8 cellular contexts compared by ENCODE assay signal in the genomic region with DNA sequence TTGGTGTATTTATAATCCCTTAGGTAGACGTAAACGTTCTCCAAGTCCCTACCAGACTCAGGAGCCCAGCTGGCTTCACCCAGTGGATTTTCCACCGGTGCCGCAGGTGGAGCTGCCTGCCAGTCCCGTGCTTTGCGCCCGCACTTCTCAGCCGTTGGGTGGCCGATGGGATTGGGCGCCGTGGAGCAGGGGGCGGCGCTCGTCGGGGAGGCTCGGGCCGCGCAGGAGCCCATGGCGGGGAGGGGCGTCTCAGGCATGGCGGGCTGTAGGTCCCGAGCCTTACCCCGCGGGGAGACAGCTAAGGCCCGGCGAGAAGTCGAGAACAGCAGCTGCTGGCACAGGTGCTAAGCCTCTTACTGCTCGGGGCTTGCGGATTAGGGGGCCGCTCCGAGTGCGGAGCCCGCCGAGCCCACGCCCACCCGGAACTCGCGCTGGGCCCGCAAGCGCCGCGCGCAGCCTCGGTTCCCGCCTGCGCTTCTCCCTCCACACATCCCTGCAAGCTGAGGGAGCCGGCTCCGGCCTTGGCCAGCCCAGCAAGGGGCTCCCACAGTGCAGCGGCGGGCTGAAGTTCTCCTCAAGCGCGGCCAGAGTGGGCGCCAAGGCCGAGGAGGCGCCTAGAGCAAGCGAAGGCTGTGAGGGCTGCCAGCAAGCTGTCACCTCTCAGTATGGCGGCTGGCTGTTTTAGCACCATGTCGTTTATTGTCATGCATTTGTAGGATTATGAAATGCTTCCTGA. TPM values are rescaled to one million over a fixed set of nuclear protein-coding genes. Genes with fewer than 3 reads are reported as not detected.
DNase-seq lines count a peak whose midpoint lies in the region; ATAC-seq, FAIRE-seq and TF ChIP-seq lines count a peak whose summit lies in the region.

No MANE protein-coding gene starts in this region.

- no peak for FAIRE-seq in keratinocyte (lab: Jason Lieb, UNC)

- 0 out of 2 replicates have a peak, but pooled peaks have one; percentile 8 for TF ChIP-seq CTCF in WERI-Rb-1 (IDR thresholded peaks at IDR 0.05; ENCODE audit: low read depth, low read length)
- TF ChIP-seq CTCF in breast epithelium (IDR thresholded peaks at IDR 0.05), result no peak
- no peak for TF ChIP-seq CTCF in keratinocyte (optimal IDR thresholded peaks at IDR 0.05 in 1 of 3, IDR thresholded peaks at IDR 0.05 in 1 of 3, conservative IDR thresholded peaks at IDR 0.05 in 1 of 3; ENCODE audit: extremely low read depth in 1 of 3, insufficient read depth in 2 of 3, low read length in 3 of 3)

- peak overlapping the region; percentile 78 for H2AFZ ChIP-seq in keratinocyte (ENCODE audit: control insufficient read depth, low read length)

- dilution Hi-C loops in keratinocyte (cut with MboI; ENCODE audit: extremely low pct_ligation_motif_present, low sequenced_read_pairs), result no loop called here

- intact Hi-C loops in breast epithelium (cut with DNase I; ENCODE audit: low total_unique reads), result no loop called here

- H3K9me3 ChIP-seq in WERI-Rb-1 (ENCODE audit: severe bottlenecking) (peaks cover 16% of the 10 kb centered on the region), breast epithelium (peaks cover 0 to 5% of the 10 kb centered on the region in 2 donors), keratinocyte (ENCODE audit: control insufficient read depth, low read depth, low read length) (no peaks in the 10 kb centered on the region)

- H3K27ac ChIP-seq in WERI-Rb-1 (peak overlapping the region; percentile 94), breast epithelium (peak overlapping the region; percentile 90 to 96), keratinocyte (ENCODE audit: control insufficient read depth, insufficient read depth, low read length) (no peak overlapping the region)

- no peaks in the 10 kb centered on the region for H4K20me1 ChIP-seq in keratinocyte (ENCODE audit: control insufficient read depth, extremely low read depth, insufficient read depth, low read length)

- TF ChIP-seq POLR2A in breast epithelium (IDR thresholded peaks at IDR 0.05), result no peak

- peak overlapping the region; percentile 57 for H3K4me3 ChIP-seq in WERI-Rb-1 (ENCODE audit: low read depth, low read length)
- peak overlapping the region; percentile 57 to 90 (median 71) for H3K4me3 ChIP-seq in breast epithelium
- H3K4me3 ChIP-seq in keratinocyte (ENCODE audit: control insufficient read depth in 2 of 3, extremely low read depth in 1 of 3, insufficient read depth in 2 of 3, low read depth in 1 of 3, low read length in 3 of 3), result peak overlapping the region; percentile 54 to 60 (median 58)

- H3K36me3 ChIP-seq in WERI-Rb-1 (peaks cover 3% of the 10 kb centered on the region; the same call in 1 of the 2 replicates), breast epithelium (no peaks in the 10 kb centered on the region), keratinocyte (ENCODE audit: control insufficient read depth in 2 of 2, extremely low read depth in 1 of 2, insufficient read depth in 2 of 2, low read length in 2 of 2) (no peaks in the 10 kb centered on the region)

- peak; percentile 45 for ATAC-seq in GM21619 (IDR thresholded peaks at IDR 0.05; ENCODE audit: unreplicated experiment)

- H3K4me2 ChIP-seq in keratinocyte (ENCODE audit: control insufficient read depth, extremely low read depth, insufficient read depth, low read depth, low read length), result peak overlapping the region; percentile 59

- no peaks in the 10 kb centered on the region for H3K9me1 ChIP-seq in keratinocyte (ENCODE audit: control insufficient read depth, extremely low read depth, insufficient read depth, low read length)

- H3K9ac ChIP-seq in keratinocyte (ENCODE audit: control insufficient read depth, extremely low read depth, insufficient read depth, low read length), result peak overlapping the region; percentile 26

- DNase-seq in COLO668 (lab: John Stamatoyannopoulos, UW; ENCODE audit: unreplicated experiment), result peak; percentile 68
- DNase-seq in NCI-H146 (lab: John Stamatoyannopoulos, UW), result peak; percentile 82
- DNase-seq in WERI-Rb-1, result peak; percentile 99
- peak; percentile 39 to 81 for DNase-seq in breast epithelium (ENCODE audit: low spot score in 2 of 2)
- no peak for DNase-seq in keratinocyte (ENCODE audit: low read depth, low spot score)
- peak; percentile 58 to 59 for DNase-seq in stimulated activated CD4-positive, alpha-beta T cell treated with anti-CD3 and anti-CD28 coated beads, Interleukin-15, amount 100 ng/mL, for 1 hour (ENCODE audit: low read depth in 1 of 2, low spot score in 1 of 2)
- DNase-seq in SKM-1 (lab: John Stamatoyannopoulos, UW; ENCODE audit: unreplicated experiment), result no peak

- H3K27me3 ChIP-seq in WERI-Rb-1 (ENCODE audit: insufficient read depth, low read depth, severe bottlenecking) (no peaks in the 10 kb centered on the region), breast epithelium (no peaks in the 10 kb centered on the region), keratinocyte (ENCODE audit: control insufficient read depth, extremely low read depth, insufficient read depth, low read length) (no peaks in the 10 kb centered on the region)

- H3K79me2 ChIP-seq in keratinocyte (ENCODE audit: control insufficient read depth, insufficient read depth, low read length), result no peaks in the 10 kb centered on the region

- H3K4me1 ChIP-seq in breast epithelium (no peaks in the 10 kb centered on the region), keratinocyte (ENCODE audit: control insufficient read depth, extremely low read depth, insufficient read depth, low read length) (peaks cover 13% of the 10 kb centered on the region)

RNA-seq across cellular contexts. Expression of a gene that starts 57.3 kb away (rescaled TPM):
- 100 to 1,000 TPM in 1 of 3 donors, 10 to 100 TPM in 2; 38.7 to 106 (median 80.3) TPM for total RNA-seq in breast epithelium
- polyA plus RNA-seq in keratinocyte, result 43.5 to 49.2 TPM (median 47.3 TPM) in 3 replicates
- polyA plus RNA-seq in keratinocyte (2011; ENCODE audit: low read depth), result 5.5 TPM
- polyA plus RNA-seq in keratinocyte (2011; cell fraction: cytosol; rRNA removed), result 30.1 and 42.0 TPM in 2 replicates
- 74.0 and 75.2 TPM in 2 replicates for polyA plus RNA-seq in keratinocyte (2011; cell fraction: nucleus; rRNA removed)
- 21.2 and 34.1 TPM in 2 replicates for polyA plus RNA-seq in keratinocyte (2012; ENCODE audit: low replicate concordance)
- polyA minus RNA-seq in keratinocyte, result 32.3 to 57.3 TPM (median 52.7 TPM) in 3 replicates
- polyA minus RNA-seq in keratinocyte (2011; cell fraction: cytosol; rRNA and poly(A)+ RNA removed), result 51.0 TPM
- 33.6 and 36.6 TPM in 2 replicates for polyA minus RNA-seq in keratinocyte (2011; cell fraction: nucleus; rRNA and poly(A)+ RNA removed)

Comparison
In these comparisons a context has a peak if more than half of its experiments do, and no peak if none do; other contexts are left out.
1. DNase-seq: peak in COLO668 (single experiment), NCI-H146 (single experiment), WERI-Rb-1 (single experiment), breast epithelium (2 of 2) and stimulated activated CD4-positive, alpha-beta T cell treated with anti-CD3 and anti-CD28 coated beads, Interleukin-15, amount 100 ng/mL, for 1 hour (2 of 2); none in keratinocyte (single experiment) and SKM-1 (single experiment).
2. Peak in every context shown above with its lines, with median percentiles within 50 percentile points of each other: H3K4me3 ChIP-seq.